1 cellular context compared by ENCODE assay signal in the genomic region with DNA sequence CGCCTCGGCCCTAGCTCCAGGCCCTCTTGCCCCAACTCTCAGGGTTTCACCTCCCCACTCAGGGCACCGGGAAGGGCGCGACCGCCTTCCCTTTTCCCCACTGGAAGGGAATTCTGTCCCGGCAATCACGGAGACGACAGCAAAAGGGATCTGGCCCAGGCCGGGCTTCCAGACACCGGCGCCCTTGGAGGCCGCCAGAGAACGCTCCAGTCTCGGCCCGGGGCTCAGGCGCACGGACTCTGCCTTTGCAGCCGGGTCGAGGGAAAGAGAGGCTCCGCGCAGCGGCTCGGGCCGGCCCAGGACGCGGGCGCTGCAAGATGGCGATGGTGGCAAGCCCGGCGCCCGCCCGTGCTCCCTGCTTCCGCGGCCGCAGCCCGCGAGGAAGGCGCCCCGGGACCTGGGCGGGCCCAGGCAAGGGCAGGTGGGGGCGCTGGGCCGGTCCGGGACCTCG.
A peak's percentile ranks its signal among the peaks of the same experiment; 100 is the strongest.
TF ChIP-seq lines count a peak whose summit lies in the region.

No MANE protein-coding gene starts in this region.

TF ChIP-seq in WTC11, 78 proteins besides CTCF, POLR2A, EP300 and RAD21 (continued from another document and continues in another):
- TF ChIP-seq, protein P1, sequence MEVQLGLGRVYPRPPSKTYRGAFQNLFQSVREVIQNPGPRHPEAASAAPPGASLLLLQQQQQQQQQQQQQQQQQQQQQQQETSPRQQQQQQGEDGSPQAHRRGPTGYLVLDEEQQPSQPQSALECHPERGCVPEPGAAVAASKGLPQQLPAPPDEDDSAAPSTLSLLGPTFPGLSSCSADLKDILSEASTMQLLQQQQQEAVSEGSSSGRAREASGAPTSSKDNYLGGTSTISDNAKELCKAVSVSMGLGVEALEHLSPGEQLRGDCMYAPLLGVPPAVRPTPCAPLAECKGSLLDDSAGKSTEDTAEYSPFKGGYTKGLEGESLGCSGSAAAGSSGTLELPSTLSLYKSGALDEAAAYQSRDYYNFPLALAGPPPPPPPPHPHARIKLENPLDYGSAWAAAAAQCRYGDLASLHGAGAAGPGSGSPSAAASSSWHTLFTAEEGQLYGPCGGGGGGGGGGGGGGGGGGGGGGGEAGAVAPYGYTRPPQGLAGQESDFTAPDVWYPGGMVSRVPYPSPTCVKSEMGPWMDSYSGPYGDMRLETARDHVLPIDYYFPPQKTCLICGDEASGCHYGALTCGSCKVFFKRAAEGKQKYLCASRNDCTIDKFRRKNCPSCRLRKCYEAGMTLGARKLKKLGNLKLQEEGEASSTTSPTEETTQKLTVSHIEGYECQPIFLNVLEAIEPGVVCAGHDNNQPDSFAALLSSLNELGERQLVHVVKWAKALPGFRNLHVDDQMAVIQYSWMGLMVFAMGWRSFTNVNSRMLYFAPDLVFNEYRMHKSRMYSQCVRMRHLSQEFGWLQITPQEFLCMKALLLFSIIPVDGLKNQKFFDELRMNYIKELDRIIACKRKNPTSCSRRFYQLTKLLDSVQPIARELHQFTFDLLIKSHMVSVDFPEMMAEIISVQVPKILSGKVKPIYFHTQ (CRISPR knock-in tag; IDR thresholded peaks at IDR 0.05): no peak
- TF ChIP-seq NR1H2 (CRISPR knock-in tag; IDR thresholded peaks at IDR 0.05) (no peak), TEAD4 (CRISPR knock-in tag; IDR thresholded peaks at IDR 0.05) (no peak), ZNF671 (CRISPR knock-in tag; IDR thresholded peaks at IDR 0.05) (no peak), ZNF317 (CRISPR knock-in tag; IDR thresholded peaks at IDR 0.05; ENCODE audit: borderline replicate concordance, low read depth) (no peak), ATF1 (CRISPR knock-in tag; IDR thresholded peaks at IDR 0.05) (no peak), FOXK1 (CRISPR knock-in tag; IDR thresholded peaks at IDR 0.05) (no peak), TEAD1 (CRISPR knock-in tag; IDR thresholded peaks at IDR 0.05) (0 out of 2 replicates have a peak, but pooled peaks have one; percentile 20), NFATC4 (CRISPR knock-in tag; IDR thresholded peaks at IDR 0.05) (no peak), NR2C2 (CRISPR knock-in tag; IDR thresholded peaks at IDR 0.05) (no peak), ZNF263 (CRISPR knock-in tag; IDR thresholded peaks at IDR 0.05; ENCODE audit: low read depth) (no peak), SMAD3 (CRISPR knock-in tag; IDR thresholded peaks at IDR 0.05; ENCODE audit: borderline replicate concordance) (no peak), TCF7 (CRISPR knock-in tag; IDR thresholded peaks at IDR 0.05; ENCODE audit: low read depth) (no peak), FOXP1 (CRISPR knock-in tag; IDR thresholded peaks at IDR 0.05; ENCODE audit: borderline replicate concordance) (no peak), GABPB1 (CRISPR knock-in tag; IDR thresholded peaks at IDR 0.05) (no peak), FOXJ3 (CRISPR knock-in tag; IDR thresholded peaks at IDR 0.05; ENCODE audit: borderline replicate concordance) (no peak), ELF4 (CRISPR knock-in tag; IDR thresholded peaks at IDR 0.05; ENCODE audit: low read depth) (no peak), ZBTB21 (CRISPR knock-in tag; IDR thresholded peaks at IDR 0.05; ENCODE audit: borderline replicate concordance) (no peak), CREB1 (CRISPR knock-in tag; IDR thresholded peaks at IDR 0.05) (no peak)
- TF ChIP-seq, protein P2, sequence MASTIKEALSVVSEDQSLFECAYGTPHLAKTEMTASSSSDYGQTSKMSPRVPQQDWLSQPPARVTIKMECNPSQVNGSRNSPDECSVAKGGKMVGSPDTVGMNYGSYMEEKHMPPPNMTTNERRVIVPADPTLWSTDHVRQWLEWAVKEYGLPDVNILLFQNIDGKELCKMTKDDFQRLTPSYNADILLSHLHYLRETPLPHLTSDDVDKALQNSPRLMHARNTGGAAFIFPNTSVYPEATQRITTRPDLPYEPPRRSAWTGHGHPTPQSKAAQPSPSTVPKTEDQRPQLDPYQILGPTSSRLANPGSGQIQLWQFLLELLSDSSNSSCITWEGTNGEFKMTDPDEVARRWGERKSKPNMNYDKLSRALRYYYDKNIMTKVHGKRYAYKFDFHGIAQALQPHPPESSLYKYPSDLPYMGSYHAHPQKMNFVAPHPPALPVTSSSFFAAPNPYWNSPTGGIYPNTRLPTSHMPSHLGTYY (CRISPR knock-in tag; IDR thresholded peaks at IDR 0.05): no peak
- TF ChIP-seq, protein P3, sequence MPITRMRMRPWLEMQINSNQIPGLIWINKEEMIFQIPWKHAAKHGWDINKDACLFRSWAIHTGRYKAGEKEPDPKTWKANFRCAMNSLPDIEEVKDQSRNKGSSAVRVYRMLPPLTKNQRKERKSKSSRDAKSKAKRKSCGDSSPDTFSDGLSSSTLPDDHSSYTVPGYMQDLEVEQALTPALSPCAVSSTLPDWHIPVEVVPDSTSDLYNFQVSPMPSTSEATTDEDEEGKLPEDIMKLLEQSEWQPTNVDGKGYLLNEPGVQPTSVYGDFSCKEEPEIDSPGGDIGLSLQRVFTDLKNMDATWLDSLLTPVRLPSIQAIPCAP (CRISPR knock-in tag; IDR thresholded peaks at IDR 0.05): no peak
- TF ChIP-seq, protein P4, sequence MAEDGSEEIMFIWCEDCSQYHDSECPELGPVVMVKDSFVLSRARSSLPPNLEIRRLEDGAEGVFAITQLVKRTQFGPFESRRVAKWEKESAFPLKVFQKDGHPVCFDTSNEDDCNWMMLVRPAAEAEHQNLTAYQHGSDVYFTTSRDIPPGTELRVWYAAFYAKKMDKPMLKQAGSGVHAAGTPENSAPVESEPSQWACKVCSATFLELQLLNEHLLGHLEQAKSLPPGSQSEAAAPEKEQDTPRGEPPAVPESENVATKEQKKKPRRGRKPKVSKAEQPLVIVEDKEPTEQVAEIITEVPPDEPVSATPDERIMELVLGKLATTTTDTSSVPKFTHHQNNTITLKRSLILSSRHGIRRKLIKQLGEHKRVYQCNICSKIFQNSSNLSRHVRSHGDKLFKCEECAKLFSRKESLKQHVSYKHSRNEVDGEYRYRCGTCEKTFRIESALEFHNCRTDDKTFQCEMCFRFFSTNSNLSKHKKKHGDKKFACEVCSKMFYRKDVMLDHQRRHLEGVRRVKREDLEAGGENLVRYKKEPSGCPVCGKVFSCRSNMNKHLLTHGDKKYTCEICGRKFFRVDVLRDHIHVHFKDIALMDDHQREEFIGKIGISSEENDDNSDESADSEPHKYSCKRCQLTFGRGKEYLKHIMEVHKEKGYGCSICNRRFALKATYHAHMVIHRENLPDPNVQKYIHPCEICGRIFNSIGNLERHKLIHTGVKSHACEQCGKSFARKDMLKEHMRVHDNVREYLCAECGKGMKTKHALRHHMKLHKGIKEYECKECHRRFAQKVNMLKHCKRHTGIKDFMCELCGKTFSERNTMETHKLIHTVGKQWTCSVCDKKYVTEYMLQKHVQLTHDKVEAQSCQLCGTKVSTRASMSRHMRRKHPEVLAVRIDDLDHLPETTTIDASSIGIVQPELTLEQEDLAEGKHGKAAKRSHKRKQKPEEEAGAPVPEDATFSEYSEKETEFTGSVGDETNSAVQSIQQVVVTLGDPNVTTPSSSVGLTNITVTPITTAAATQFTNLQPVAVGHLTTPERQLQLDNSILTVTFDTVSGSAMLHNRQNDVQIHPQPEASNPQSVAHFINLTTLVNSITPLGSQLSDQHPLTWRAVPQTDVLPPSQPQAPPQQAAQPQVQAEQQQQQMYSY (CRISPR knock-in tag; IDR thresholded peaks at IDR 0.05): no peak
- TF ChIP-seq, protein P5, sequence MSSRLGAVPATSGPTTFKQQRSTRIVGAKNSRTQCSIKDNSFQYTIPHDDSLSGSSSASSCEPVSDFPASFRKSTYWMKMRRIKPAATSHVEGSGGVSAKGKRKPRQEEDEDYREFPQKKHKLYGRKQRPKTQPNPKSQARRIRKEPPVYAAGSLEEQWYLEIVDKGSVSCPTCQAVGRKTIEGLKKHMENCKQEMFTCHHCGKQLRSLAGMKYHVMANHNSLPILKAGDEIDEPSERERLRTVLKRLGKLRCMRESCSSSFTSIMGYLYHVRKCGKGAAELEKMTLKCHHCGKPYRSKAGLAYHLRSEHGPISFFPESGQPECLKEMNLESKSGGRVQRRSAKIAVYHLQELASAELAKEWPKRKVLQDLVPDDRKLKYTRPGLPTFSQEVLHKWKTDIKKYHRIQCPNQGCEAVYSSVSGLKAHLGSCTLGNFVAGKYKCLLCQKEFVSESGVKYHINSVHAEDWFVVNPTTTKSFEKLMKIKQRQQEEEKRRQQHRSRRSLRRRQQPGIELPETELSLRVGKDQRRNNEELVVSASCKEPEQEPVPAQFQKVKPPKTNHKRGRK (CRISPR knock-in tag; IDR thresholded peaks at IDR 0.05; ENCODE audit: borderline replicate concordance): no peak
- TF ChIP-seq, protein P6, sequence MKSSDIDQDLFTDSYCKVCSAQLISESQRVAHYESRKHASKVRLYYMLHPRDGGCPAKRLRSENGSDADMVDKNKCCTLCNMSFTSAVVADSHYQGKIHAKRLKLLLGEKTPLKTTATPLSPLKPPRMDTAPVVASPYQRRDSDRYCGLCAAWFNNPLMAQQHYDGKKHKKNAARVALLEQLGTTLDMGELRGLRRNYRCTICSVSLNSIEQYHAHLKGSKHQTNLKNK (CRISPR knock-in tag; IDR thresholded peaks at IDR 0.05): no peak
- TF ChIP-seq, protein P7, sequence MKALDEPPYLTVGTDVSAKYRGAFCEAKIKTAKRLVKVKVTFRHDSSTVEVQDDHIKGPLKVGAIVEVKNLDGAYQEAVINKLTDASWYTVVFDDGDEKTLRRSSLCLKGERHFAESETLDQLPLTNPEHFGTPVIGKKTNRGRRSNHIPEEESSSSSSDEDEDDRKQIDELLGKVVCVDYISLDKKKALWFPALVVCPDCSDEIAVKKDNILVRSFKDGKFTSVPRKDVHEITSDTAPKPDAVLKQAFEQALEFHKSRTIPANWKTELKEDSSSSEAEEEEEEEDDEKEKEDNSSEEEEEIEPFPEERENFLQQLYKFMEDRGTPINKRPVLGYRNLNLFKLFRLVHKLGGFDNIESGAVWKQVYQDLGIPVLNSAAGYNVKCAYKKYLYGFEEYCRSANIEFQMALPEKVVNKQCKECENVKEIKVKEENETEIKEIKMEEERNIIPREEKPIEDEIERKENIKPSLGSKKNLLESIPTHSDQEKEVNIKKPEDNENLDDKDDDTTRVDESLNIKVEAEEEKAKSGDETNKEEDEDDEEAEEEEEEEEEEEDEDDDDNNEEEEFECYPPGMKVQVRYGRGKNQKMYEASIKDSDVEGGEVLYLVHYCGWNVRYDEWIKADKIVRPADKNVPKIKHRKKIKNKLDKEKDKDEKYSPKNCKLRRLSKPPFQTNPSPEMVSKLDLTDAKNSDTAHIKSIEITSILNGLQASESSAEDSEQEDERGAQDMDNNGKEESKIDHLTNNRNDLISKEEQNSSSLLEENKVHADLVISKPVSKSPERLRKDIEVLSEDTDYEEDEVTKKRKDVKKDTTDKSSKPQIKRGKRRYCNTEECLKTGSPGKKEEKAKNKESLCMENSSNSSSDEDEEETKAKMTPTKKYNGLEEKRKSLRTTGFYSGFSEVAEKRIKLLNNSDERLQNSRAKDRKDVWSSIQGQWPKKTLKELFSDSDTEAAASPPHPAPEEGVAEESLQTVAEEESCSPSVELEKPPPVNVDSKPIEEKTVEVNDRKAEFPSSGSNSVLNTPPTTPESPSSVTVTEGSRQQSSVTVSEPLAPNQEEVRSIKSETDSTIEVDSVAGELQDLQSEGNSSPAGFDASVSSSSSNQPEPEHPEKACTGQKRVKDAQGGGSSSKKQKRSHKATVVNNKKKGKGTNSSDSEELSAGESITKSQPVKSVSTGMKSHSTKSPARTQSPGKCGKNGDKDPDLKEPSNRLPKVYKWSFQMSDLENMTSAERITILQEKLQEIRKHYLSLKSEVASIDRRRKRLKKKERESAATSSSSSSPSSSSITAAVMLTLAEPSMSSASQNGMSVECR (CRISPR knock-in tag; IDR thresholded peaks at IDR 0.05; ENCODE audit: borderline replicate concordance): peak; percentile 58; the same call in 1 of the 2 replicates
- TF ChIP-seq, protein P8, sequence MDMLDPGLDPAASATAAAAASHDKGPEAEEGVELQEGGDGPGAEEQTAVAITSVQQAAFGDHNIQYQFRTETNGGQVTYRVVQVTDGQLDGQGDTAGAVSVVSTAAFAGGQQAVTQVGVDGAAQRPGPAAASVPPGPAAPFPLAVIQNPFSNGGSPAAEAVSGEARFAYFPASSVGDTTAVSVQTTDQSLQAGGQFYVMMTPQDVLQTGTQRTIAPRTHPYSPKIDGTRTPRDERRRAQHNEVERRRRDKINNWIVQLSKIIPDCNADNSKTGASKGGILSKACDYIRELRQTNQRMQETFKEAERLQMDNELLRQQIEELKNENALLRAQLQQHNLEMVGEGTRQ (CRISPR knock-in tag; IDR thresholded peaks at IDR 0.05): no peak
- TF ChIP-seq, protein P9, sequence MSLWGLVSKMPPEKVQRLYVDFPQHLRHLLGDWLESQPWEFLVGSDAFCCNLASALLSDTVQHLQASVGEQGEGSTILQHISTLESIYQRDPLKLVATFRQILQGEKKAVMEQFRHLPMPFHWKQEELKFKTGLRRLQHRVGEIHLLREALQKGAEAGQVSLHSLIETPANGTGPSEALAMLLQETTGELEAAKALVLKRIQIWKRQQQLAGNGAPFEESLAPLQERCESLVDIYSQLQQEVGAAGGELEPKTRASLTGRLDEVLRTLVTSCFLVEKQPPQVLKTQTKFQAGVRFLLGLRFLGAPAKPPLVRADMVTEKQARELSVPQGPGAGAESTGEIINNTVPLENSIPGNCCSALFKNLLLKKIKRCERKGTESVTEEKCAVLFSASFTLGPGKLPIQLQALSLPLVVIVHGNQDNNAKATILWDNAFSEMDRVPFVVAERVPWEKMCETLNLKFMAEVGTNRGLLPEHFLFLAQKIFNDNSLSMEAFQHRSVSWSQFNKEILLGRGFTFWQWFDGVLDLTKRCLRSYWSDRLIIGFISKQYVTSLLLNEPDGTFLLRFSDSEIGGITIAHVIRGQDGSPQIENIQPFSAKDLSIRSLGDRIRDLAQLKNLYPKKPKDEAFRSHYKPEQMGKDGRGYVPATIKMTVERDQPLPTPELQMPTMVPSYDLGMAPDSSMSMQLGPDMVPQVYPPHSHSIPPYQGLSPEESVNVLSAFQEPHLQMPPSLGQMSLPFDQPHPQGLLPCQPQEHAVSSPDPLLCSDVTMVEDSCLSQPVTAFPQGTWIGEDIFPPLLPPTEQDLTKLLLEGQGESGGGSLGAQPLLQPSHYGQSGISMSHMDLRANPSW (CRISPR knock-in tag; conservative IDR thresholded peaks at IDR 0.05; ENCODE audit: low read depth): no peak
- TF ChIP-seq, protein P10, sequence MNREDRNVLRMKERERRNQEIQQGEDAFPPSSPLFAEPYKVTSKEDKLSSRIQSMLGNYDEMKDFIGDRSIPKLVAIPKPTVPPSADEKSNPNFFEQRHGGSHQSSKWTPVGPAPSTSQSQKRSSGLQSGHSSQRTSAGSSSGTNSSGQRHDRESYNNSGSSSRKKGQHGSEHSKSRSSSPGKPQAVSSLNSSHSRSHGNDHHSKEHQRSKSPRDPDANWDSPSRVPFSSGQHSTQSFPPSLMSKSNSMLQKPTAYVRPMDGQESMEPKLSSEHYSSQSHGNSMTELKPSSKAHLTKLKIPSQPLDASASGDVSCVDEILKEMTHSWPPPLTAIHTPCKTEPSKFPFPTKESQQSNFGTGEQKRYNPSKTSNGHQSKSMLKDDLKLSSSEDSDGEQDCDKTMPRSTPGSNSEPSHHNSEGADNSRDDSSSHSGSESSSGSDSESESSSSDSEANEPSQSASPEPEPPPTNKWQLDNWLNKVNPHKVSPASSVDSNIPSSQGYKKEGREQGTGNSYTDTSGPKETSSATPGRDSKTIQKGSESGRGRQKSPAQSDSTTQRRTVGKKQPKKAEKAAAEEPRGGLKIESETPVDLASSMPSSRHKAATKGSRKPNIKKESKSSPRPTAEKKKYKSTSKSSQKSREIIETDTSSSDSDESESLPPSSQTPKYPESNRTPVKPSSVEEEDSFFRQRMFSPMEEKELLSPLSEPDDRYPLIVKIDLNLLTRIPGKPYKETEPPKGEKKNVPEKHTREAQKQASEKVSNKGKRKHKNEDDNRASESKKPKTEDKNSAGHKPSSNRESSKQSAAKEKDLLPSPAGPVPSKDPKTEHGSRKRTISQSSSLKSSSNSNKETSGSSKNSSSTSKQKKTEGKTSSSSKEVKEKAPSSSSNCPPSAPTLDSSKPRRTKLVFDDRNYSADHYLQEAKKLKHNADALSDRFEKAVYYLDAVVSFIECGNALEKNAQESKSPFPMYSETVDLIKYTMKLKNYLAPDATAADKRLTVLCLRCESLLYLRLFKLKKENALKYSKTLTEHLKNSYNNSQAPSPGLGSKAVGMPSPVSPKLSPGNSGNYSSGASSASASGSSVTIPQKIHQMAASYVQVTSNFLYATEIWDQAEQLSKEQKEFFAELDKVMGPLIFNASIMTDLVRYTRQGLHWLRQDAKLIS (CRISPR knock-in tag; IDR thresholded peaks at IDR 0.05; ENCODE audit: borderline replicate concordance): no peak
